24 cellular contexts compared by ENCODE assay signal in the genomic region with DNA sequence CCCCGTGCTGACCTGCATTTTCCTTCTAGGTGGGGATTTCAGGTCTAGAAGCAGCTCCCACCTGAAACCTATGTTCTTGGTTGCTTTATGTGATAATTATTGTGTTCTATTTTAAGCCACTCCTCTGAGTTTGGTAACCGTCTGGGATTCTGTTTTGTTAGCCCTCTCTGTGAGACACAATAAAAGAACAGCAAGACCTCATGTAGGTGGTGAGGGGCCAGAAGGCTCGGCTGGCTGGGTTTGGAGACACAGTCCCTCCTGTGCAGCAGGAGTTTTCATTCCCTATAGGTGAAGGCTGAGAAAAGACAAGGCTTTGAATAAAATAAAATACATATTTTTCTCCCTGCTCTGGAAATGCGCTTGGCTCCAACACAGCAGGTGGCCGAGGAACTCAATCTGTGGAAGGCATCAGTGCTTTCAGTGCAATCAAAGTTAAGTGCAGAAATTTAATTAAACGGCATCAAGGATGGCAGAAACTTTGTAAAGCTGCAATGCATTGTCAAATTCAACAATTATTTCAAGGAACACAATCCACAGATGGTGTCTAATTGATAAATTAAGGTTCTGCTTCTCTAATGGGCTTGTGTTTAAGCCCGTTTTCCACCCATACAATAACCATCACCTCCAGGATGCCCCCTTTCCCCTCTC.
A peak's percentile ranks its signal among the peaks of the same experiment; 100 is the strongest.
DNase-seq lines count a peak whose midpoint lies in the region; ATAC-seq and TF ChIP-seq lines count a peak whose summit lies in the region.
"Had no signal": no experiment of that assay in that cellular context is flagged by ENCODE, and none has a peak within 500 bp of the region (broad histone marks: within the 10 kb centered on the region; RNA-seq: fewer than 3 reads in every experiment).

No MANE protein-coding gene starts in this region.

- ATAC-seq in HG03571 (IDR thresholded peaks at IDR 0.05; ENCODE audit: unreplicated experiment), result no peak
- no peak for ATAC-seq in naive thymus-derived CD8-positive, alpha-beta T cell
- ATAC-seq: activated naive CD4-positive, alpha-beta T cell treated with anti-CD3 and anti-CD28 coated beads, Interleukin-2, amount 50 U/mL, for 72 hours; naive thymus-derived CD4-positive, alpha-beta T cell had no signal

- POLR2A ChIA-PET in SK-N-SH (lab: Yijun Ruan, JAX), result interaction anchor here (0.7 to 1.4 kb wide), 7 partner anchors 57 to 301 kb away, joined by 3 to 5 read pairs (median 3); no protein-coding TSS in a partner anchor
- POLR2A ChIA-PET in naive thymus-derived CD8-positive, alpha-beta T cell (lab: Charles Lee), result no interaction called here

- peaks cover 18% of the 10 kb centered on the region for H3K4me1 Mint-ChIP-seq in mesothelial cell of epicardium
- H3K4me1 Mint-ChIP-seq in naive thymus-derived CD8-positive, alpha-beta T cell, result peaks cover 12 to 45% (median 36%) of the 10 kb centered on the region in 4 donors

- no peak overlapping the region for H2AFZ ChIP-seq in SK-N-SH (ENCODE audit: low read depth)

- no peaks in the 10 kb centered on the region for H3K9me2 ChIP-seq in SK-N-SH

- peaks cover 6% of the 10 kb centered on the region for H3K36me3 Mint-ChIP-seq in mesothelial cell of epicardium
- peaks cover 0 to 6% (median 0%) of the 10 kb centered on the region in 3 donors for H3K36me3 Mint-ChIP-seq in naive thymus-derived CD8-positive, alpha-beta T cell
- H3K36me3 Mint-ChIP-seq: activated naive CD4-positive, alpha-beta T cell treated with anti-CD3 and anti-CD28 coated beads, Interleukin-2, amount 50 U/mL, for 72 hours had no signal

- 76% methylated on average over 7 of the region's 7 CpGs for WGBS in SK-N-SH (ENCODE audit: low lambda C conversion rate)

- peaks cover 0 to 56% of the 10 kb centered on the region in 2 experiments; a peak in 2 of 4 replicates for H3K4me1 ChIP-seq in SK-N-SH (ENCODE audit: control insufficient read depth in 1 of 2, insufficient read depth in 2 of 2, low read depth in 1 of 2, low read length in 1 of 2)

- peak in 1 of 2 experiments; percentile 97; a peak in 2 of 4 replicates for TF ChIP-seq EP300 in SK-N-SH (IDR thresholded peaks at IDR 0.05; ENCODE audit: borderline replicate concordance in 1 of 2, low read depth in 1 of 2, low read length in 1 of 2)

- no peaks in the 10 kb centered on the region; the same call in 1 of the 2 replicates for H3K79me2 ChIP-seq in SK-N-SH (ENCODE audit: insufficient read depth)

- no peaks in the 10 kb centered on the region for H3K9me3 Mint-ChIP-seq in mesothelial cell of epicardium
- H3K9me3 Mint-ChIP-seq in naive thymus-derived CD8-positive, alpha-beta T cell, result no peaks in the 10 kb centered on the region
- H3K9me3 Mint-ChIP-seq: activated naive CD4-positive, alpha-beta T cell treated with anti-CD3 and anti-CD28 coated beads, Interleukin-2, amount 50 U/mL, for 72 hours; naive thymus-derived CD4-positive, alpha-beta T cell; type B pancreatic cell had no signal

- H3K27me3 ChIP-seq in SK-N-SH (ENCODE audit: insufficient read depth), result no peaks in the 10 kb centered on the region
- H3K27me3 ChIP-seq: stomach had no signal

- peak overlapping the region; percentile 72 for H3K27ac ChIP-seq in KOPT-K1 (ENCODE audit: low read depth, low read length, poor library complexity, severe bottlenecking)
- peak overlapping the region in 1 of 2 experiments; percentile 92; a peak in 2 of 4 replicates for H3K27ac ChIP-seq in SK-N-SH (ENCODE audit: low read depth in 2 of 2, low read length in 1 of 2)
- H3K27ac ChIP-seq: 22Rv1, epithelial cell of prostate, stomach had no signal

- H3K9ac ChIP-seq in SK-N-SH, result no peak overlapping the region

- H3K36me3 ChIP-seq in KOPT-K1 (ENCODE audit: insufficient read depth, low read length) (peaks cover 39% of the 10 kb centered on the region), SK-N-SH (replicated peaks in 1 of 2; ENCODE audit: control insufficient read depth in 1 of 2, insufficient read depth in 2 of 2, low read length in 1 of 2) (no peaks in the 10 kb centered on the region)
- H3K36me3 ChIP-seq: stomach had no signal

- H3K27me3 Mint-ChIP-seq in mesothelial cell of epicardium (ENCODE audit: low read depth), result no peaks in the 10 kb centered on the region
- no peaks in the 10 kb centered on the region for H3K27me3 Mint-ChIP-seq in naive thymus-derived CD8-positive, alpha-beta T cell
- H3K27me3 Mint-ChIP-seq: B cell; naive thymus-derived CD4-positive, alpha-beta T cell; progenitor cell of endocrine pancreas; type B pancreatic cell had no signal

- no peak overlapping the region for H3K4me3 ChIP-seq in SK-N-SH (ENCODE audit: low read depth in 2 of 2, low read length in 1 of 2)
- H3K4me3 ChIP-seq: stomach had no signal

- peak; percentile 25; the same call in 1 of the 2 replicates for TF ChIP-seq RAD21 in SK-N-SH (IDR thresholded peaks at IDR 0.05; ENCODE audit: low read length)

- H3K4me3 Mint-ChIP-seq in mesothelial cell of epicardium, result no peak overlapping the region
- no peak overlapping the region for H3K4me3 Mint-ChIP-seq in naive thymus-derived CD8-positive, alpha-beta T cell
- H3K4me3 Mint-ChIP-seq: B cell; naive thymus-derived CD4-positive, alpha-beta T cell; type B pancreatic cell had no signal

- no peaks in the 10 kb centered on the region for H3F3A ChIP-seq in SK-N-SH (replicated peaks; ENCODE audit: insufficient read depth)

- CTCF ChIA-PET in SK-N-SH (lab: Yijun Ruan, JAX), result interaction anchor here (0.7 to 2.5 kb wide), 14 partner anchors 10 to 469 kb away, joined by 3 to 16 read pairs (median 4); no protein-coding TSS in a partner anchor

- TF ChIP-seq CTCF in SK-N-SH (IDR thresholded peaks at IDR 0.05) (no peak), mesothelial cell of epicardium (IDR thresholded peaks at IDR 0.05; ENCODE audit: unreplicated experiment) (no peak)

- peak; percentile 26 for DNase-seq in DMS 273 (lab: John Stamatoyannopoulos, UW; ENCODE audit: unreplicated experiment)
- no peak for DNase-seq in DMS 273 treated with DMSO at 0.1 percent for 48 hours (lab: John Stamatoyannopoulos, UW)
- peak; percentile 64 for DNase-seq in SK-N-SH
- no peak for DNase-seq in mesothelial cell of epicardium (ENCODE audit: low spot score in 2 of 2, unreplicated experiment in 2 of 2)
- no peak for DNase-seq in naive thymus-derived CD8-positive, alpha-beta T cell
- DNase-seq in NCI-H446 treated with DMSO at 0.1 percent for 48 hours (lab: John Stamatoyannopoulos, UW), result no peak
- DNase-seq: activated CD4-positive, CD25-positive, alpha-beta regulatory T cell treated with anti-CD3 and anti-CD28 coated beads, Interleukin-2, amount 50 U/mL, for 72 hours; cortex of kidney; foreskin melanocyte; GDM1; mesenchymal stem cell; naive thymus-derived CD4-positive, alpha-beta T cell; NCI-H187 treated with DMSO at 0.1 percent for 48 hours; small intestine; stimulated activated CD4-positive, alpha-beta T cell treated with anti-CD3 and anti-CD28 coated beads, Interleukin-4, amount 100 ng/mL, for 1 hour; stomach had no signal

- no peak overlapping the region for H3K4me2 ChIP-seq in SK-N-SH

- H3K9me3 ChIP-seq in KOPT-K1 (ENCODE audit: insufficient read depth, low read length, poor library complexity, severe bottlenecking) (no peaks in the 10 kb centered on the region), SK-N-SH (no peaks in the 10 kb centered on the region)
- H3K9me3 ChIP-seq: stomach had no signal

- no peaks in the 10 kb centered on the region for H4K20me1 ChIP-seq in SK-N-SH (ENCODE audit: insufficient read depth)

- H3K27ac Mint-ChIP-seq in mesothelial cell of epicardium, result peak overlapping the region; percentile 59
- peak overlapping the region in 1 of 10 donors; percentile 53 for H3K27ac Mint-ChIP-seq in naive thymus-derived CD8-positive, alpha-beta T cell
- H3K27ac Mint-ChIP-seq: activated naive CD4-positive, alpha-beta T cell treated with anti-CD3 and anti-CD28 coated beads, Interleukin-2, amount 50 U/mL, for 72 hours; B cell; progenitor cell of endocrine pancreas; type B pancreatic cell had no signal

TF ChIP-seq in SK-N-SH, 30 proteins besides CTCF, POLR2A, EP300 and RAD21 (continues in another document):
- TF ChIP-seq FOXJ3 (CRISPR knock-in tag; IDR thresholded peaks at IDR 0.05) (peak; percentile 85), RXRA (IDR thresholded peaks at IDR 0.05; ENCODE audit: borderline replicate concordance, low read depth) (no peak), RCOR1 (IDR thresholded peaks at IDR 0.05; ENCODE audit: low read length) (peak; percentile 98), JUND (IDR thresholded peaks at IDR 0.05) (no peak), TCF12 (IDR thresholded peaks at IDR 0.05) (peak; percentile 15; the same call in 1 of the 2 replicates), YY1 (IDR thresholded peaks at IDR 0.05; ENCODE audit: low read depth) (no peak), POLR2AphosphoS5 (IDR thresholded peaks at IDR 0.05; ENCODE audit: low read depth, low read length) (peak; percentile 19; the same call in 1 of the 2 replicates), NRF1 (IDR thresholded peaks at IDR 0.05; ENCODE audit: low read depth, low read length) (no peak), GATA2 (CRISPR knock-in tag; IDR thresholded peaks at IDR 0.05) (peak; percentile 96), CHD2 (IDR thresholded peaks at IDR 0.05; ENCODE audit: low read length, partially characterized antibody) (peak; percentile 92), TEAD4 (IDR thresholded peaks at IDR 0.05; ENCODE audit: borderline replicate concordance, insufficient read depth) (no peak)
- TF ChIP-seq, protein P1, sequence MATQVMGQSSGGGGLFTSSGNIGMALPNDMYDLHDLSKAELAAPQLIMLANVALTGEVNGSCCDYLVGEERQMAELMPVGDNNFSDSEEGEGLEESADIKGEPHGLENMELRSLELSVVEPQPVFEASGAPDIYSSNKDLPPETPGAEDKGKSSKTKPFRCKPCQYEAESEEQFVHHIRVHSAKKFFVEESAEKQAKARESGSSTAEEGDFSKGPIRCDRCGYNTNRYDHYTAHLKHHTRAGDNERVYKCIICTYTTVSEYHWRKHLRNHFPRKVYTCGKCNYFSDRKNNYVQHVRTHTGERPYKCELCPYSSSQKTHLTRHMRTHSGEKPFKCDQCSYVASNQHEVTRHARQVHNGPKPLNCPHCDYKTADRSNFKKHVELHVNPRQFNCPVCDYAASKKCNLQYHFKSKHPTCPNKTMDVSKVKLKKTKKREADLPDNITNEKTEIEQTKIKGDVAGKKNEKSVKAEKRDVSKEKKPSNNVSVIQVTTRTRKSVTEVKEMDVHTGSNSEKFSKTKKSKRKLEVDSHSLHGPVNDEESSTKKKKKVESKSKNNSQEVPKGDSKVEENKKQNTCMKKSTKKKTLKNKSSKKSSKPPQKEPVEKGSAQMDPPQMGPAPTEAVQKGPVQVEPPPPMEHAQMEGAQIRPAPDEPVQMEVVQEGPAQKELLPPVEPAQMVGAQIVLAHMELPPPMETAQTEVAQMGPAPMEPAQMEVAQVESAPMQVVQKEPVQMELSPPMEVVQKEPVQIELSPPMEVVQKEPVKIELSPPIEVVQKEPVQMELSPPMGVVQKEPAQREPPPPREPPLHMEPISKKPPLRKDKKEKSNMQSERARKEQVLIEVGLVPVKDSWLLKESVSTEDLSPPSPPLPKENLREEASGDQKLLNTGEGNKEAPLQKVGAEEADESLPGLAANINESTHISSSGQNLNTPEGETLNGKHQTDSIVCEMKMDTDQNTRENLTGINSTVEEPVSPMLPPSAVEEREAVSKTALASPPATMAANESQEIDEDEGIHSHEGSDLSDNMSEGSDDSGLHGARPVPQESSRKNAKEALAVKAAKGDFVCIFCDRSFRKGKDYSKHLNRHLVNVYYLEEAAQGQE (IDR thresholded peaks at IDR 0.05; ENCODE audit: low read depth, low read length), result no peak

Comparison
In these comparisons a context has a peak if more than half of its experiments do, and no peak if none do; other contexts are left out.
1. DNase-seq: peak in DMS 273 (single experiment) and SK-N-SH (single experiment); none in DMS 273 treated with DMSO at 0.1 percent for 48 hours (single experiment), mesothelial cell of epicardium (0 of 2), naive thymus-derived CD8-positive, alpha-beta T cell (0 of 10) and NCI-H446 treated with DMSO at 0.1 percent for 48 hours (single experiment).